8 cellular contexts compared by ENCODE assay signal in the genomic region with DNA sequence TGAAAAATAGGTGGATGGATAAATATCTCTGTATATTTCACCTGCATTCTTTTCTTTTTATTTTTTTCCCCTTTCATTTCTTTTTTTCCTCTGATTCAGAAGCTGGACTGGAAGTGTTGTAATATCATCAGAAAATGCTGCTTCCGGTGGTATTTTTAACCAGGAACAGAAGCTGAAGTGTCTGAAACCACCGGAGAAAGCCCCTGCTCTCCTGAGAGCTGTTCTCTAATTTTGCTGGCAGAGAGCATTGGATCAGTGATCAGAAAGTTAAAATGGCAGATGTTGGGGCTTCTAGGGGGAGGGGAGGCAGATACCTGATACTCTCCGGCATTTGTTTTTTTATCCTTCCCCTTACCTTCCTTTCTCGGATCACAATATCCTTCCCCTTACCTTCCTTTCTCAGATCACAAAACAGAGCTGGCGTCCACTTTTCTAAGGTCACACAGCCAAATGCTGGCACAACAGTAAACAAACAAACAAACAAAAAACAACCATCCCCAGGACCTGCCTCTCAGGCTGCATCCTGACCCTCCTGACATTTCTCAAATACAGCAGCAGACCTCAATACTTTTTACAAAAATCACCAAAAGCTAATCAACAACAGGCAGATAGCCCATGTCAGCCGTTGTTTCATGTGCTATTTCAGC.
DNase-seq lines count a peak whose midpoint lies in the region; ATAC-seq, FAIRE-seq and TF ChIP-seq lines count a peak whose summit lies in the region.

No MANE protein-coding gene starts in this region.

- peak overlapping the region; percentile 36 for H3K18ac ChIP-seq in neuronal stem cell (ENCODE audit: low read length)

- no peaks in the 10 kb centered on the region for H3K9me3 Mint-ChIP-seq in CD8-positive, alpha-beta memory T cell

- H3K27me3 ChIP-seq in CD8-positive, alpha-beta memory T cell (ENCODE audit: insufficient read depth, low read length, poor library complexity, severe bottlenecking): no peaks in the 10 kb centered on the region
- H3K27me3 ChIP-seq in H7 (ENCODE audit: control insufficient read depth, insufficient read depth, low read length) (no peaks in the 10 kb centered on the region), Peyer's patch (no peaks in the 10 kb centered on the region), endocrine pancreas (ENCODE audit: control insufficient read depth, insufficient read depth, low read length) (no peaks in the 10 kb centered on the region), neuronal stem cell (ENCODE audit: control insufficient read depth in 3 of 3, insufficient read depth in 3 of 3, low read depth in 1 of 3, low read length in 3 of 3) (no peaks in the 10 kb centered on the region)

- no peak overlapping the region for H3K27ac ChIP-seq in CD8-positive, alpha-beta memory T cell (ENCODE audit: low read depth, low read length)
- H3K27ac ChIP-seq in Peyer's patch (peak overlapping the region; percentile 66 to 88 (median 73)), neuronal stem cell (replicated peaks; ENCODE audit: low read length) (peak overlapping the region; percentile 87)

- TF ChIP-seq POLR2A in Peyer's patch (IDR thresholded peaks at IDR 0.05): no peak

- H3K36me3 Mint-ChIP-seq in CD8-positive, alpha-beta memory T cell: no peaks in the 10 kb centered on the region

- no peak for FAIRE-seq in D721Med (lab: Jason Lieb, UNC)

- peak overlapping the region; percentile 78 for H2AFZ ChIP-seq in neuronal stem cell (ENCODE audit: low read length)

- H3K4me3 ChIP-seq in CD8-positive, alpha-beta memory T cell (ENCODE audit: low read length): no peak overlapping the region
- H3K4me3 ChIP-seq in H7 (ENCODE audit: insufficient read depth, low read depth, low read length) (no peak overlapping the region), Peyer's patch (no peak overlapping the region), endocrine pancreas (ENCODE audit: control insufficient read depth, insufficient read depth, low read length) (peak overlapping the region; percentile 55), neuronal stem cell (ENCODE audit: low read length in 2 of 2) (no peak overlapping the region)

- peaks cover 33% of the 10 kb centered on the region for H3K4me1 ChIP-seq in CD8-positive, alpha-beta memory T cell (ENCODE audit: insufficient read depth, low read length)
- H3K4me1 ChIP-seq in Peyer's patch: peaks cover 0 to 35% (median 5%) of the 10 kb centered on the region in 4 donors
- H3K4me1 ChIP-seq in endocrine pancreas (ENCODE audit: control insufficient read depth, insufficient read depth, low read length): peaks cover 7% of the 10 kb centered on the region
- H3K4me1 ChIP-seq in neuronal stem cell (ENCODE audit: control insufficient read depth in 2 of 2, insufficient read depth in 1 of 2, low read depth in 1 of 2, low read length in 2 of 2): peaks cover 29 to 52% of the 10 kb centered on the region in 2 donors

- no CpG with 5 or more reads among the region's 6 CpGs for WGBS in neuronal stem cell (ENCODE audit: extremely low coverage in 2 of 2, insufficient read length in 2 of 2, insufficient replicate concordance in 1 of 2), 2 donors

- H2BK12ac ChIP-seq in neuronal stem cell (ENCODE audit: low read length): no peak overlapping the region

- no peak overlapping the region for H3K14ac ChIP-seq in neuronal stem cell (ENCODE audit: low read length)

- DNase-seq in CD8-positive, alpha-beta memory T cell: no peak
- DNase-seq in H7: peak; percentile 56
- DNase-seq in Peyer's patch: no peak
- no peak for DNase-seq in neuronal stem cell (ENCODE audit: low spot score)
- no peak for DNase-seq in OCI-M1 (lab: John Stamatoyannopoulos, UW)
- no peak for DNase-seq in D721Med (ENCODE audit: insufficient read length, low spot score)

- POLR2A ChIA-PET in CD8-positive, alpha-beta memory T cell (lab: Charles Lee): interaction anchor here (0.8 to 1.0 kb wide), 2 partner anchors 86 to 109 kb away, joined by 3 to 8 read pairs; no protein-coding TSS in a partner anchor

- H2BK15ac ChIP-seq in neuronal stem cell (ENCODE audit: low read length): no peak overlapping the region

- no peaks in the 10 kb centered on the region for H3K9me3 ChIP-seq in CD8-positive, alpha-beta memory T cell (ENCODE audit: low read length)
- H3K9me3 ChIP-seq in Peyer's patch: no peaks in the 10 kb centered on the region
- no peaks in the 10 kb centered on the region for H3K9me3 ChIP-seq in endocrine pancreas (ENCODE audit: control insufficient read depth, low read length)
- H3K9me3 ChIP-seq in neuronal stem cell (replicated peaks in 1 of 2; ENCODE audit: control insufficient read depth in 2 of 2, insufficient read depth in 1 of 2, low read depth in 1 of 2, low read length in 2 of 2): no peaks in the 10 kb centered on the region

- no peak overlapping the region for H3K23ac ChIP-seq in neuronal stem cell (ENCODE audit: low read depth, low read length, poor library complexity)

- no peak overlapping the region for H2BK120ac ChIP-seq in neuronal stem cell (ENCODE audit: low read depth, low read length)

- H3K4ac ChIP-seq in neuronal stem cell (ENCODE audit: low read length): no peak overlapping the region

- no peaks in the 10 kb centered on the region for H3K36me3 ChIP-seq in CD8-positive, alpha-beta memory T cell (ENCODE audit: insufficient read depth, low read length)
- H3K36me3 ChIP-seq in H7 (replicated peaks; ENCODE audit: control insufficient read depth, insufficient read depth, low read length) (no peaks in the 10 kb centered on the region), Peyer's patch (no peaks in the 10 kb centered on the region), endocrine pancreas (ENCODE audit: control insufficient read depth, insufficient read depth, low read length) (no peaks in the 10 kb centered on the region), neuronal stem cell (replicated peaks in 1 of 2; ENCODE audit: control insufficient read depth in 2 of 2, insufficient read depth in 2 of 2, low read length in 2 of 2) (no peaks in the 10 kb centered on the region)

- TF ChIP-seq CTCF in Peyer's patch (IDR thresholded peaks at IDR 0.05) (no peak), D721Med (IDR thresholded peaks at IDR 0.05; ENCODE audit: insufficient read depth, missing control alignments) (no peak)

- H4K91ac ChIP-seq in neuronal stem cell (ENCODE audit: low read depth, low read length, poor library complexity): no peak overlapping the region

- H3K4me1 Mint-ChIP-seq in CD8-positive, alpha-beta memory T cell: peaks cover 30 to 45% (median 43%) of the 10 kb centered on the region in 3 donors

- H3K27me3 Mint-ChIP-seq in CD8-positive, alpha-beta memory T cell: no peaks in the 10 kb centered on the region

- peak overlapping the region in 6 of 8 donors; percentile 7 to 80 (median 34) for H3K27ac Mint-ChIP-seq in CD8-positive, alpha-beta memory T cell

- H2BK5ac ChIP-seq in neuronal stem cell (ENCODE audit: low read length): no peak overlapping the region

- H3K4me3 Mint-ChIP-seq in CD8-positive, alpha-beta memory T cell: peak overlapping the region in 5 of 7 donors; percentile 1 to 45 (median 14)

- no peak overlapping the region for H2AK5ac ChIP-seq in neuronal stem cell (ENCODE audit: low read depth, low read length)

- CTCF ChIA-PET in CD8-positive, alpha-beta memory T cell (lab: Charles Lee): interaction anchor here (0.7 to 1.4 kb wide), 3 partner anchors 44 to 203 kb away, joined by 3 to 5 read pairs (median 3); no protein-coding TSS in a partner anchor

- ATAC-seq in GM19452 (IDR thresholded peaks at IDR 0.05; ENCODE audit: unreplicated experiment): no peak

- H3K79me1 ChIP-seq in neuronal stem cell (ENCODE audit: low read depth, low read length): no peaks in the 10 kb centered on the region

- H3K9ac ChIP-seq in endocrine pancreas (ENCODE audit: control insufficient read depth, insufficient read depth, low read length): no peak overlapping the region
- H3K9ac ChIP-seq in neuronal stem cell (ENCODE audit: low read depth, low read length, poor library complexity): no peak overlapping the region

- H4K8ac ChIP-seq in neuronal stem cell (ENCODE audit: low read depth, low read length): no peak overlapping the region

- peak overlapping the region; percentile 46 for H3K4me2 ChIP-seq in neuronal stem cell (ENCODE audit: insufficient read depth, low read length, poor library complexity, severe bottlenecking)
